Comparison of ENCODE assay signal across 28 cellular contexts in the genomic region with DNA sequence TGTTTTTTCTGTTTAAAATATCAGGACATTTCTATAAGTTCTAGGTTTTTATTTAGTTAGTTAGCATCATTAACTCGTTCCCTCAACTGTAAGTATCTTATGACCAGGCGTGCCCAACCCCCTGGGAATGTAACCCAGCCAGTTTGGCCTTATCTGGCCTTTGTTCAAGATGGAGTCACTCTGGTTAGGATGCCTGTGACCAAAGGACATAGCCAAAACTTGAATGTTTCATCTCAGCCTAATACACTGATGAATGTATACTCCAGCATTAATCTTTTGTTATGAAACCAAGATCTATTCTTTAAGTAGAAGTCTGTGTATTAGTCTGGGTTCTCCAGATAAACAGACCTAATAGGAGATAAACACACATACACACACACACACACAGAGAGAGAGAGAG.
"Had no signal": no experiment of that assay in that cellular context is flagged by ENCODE, and none has a peak within 500 bp of the region (broad histone marks: within the 10 kb centered on the region; RNA-seq: fewer than 3 reads in every experiment).

No MANE protein-coding gene starts in this region.

- H3K9me3 ChIP-seq: colonic mucosa, esophagus muscularis mucosa, esophagus squamous epithelium, gastrocnemius medialis, gastroesophageal sphincter had no signal

- H3K27me3 ChIP-seq: colonic mucosa, dorsolateral prefrontal cortex, esophagus muscularis mucosa, esophagus squamous epithelium, foreskin keratinocyte, gastrocnemius medialis, gastroesophageal sphincter, heart left ventricle, heart right ventricle, hepatocyte had no signal

- H2AFZ ChIP-seq: hepatocyte had no signal

- H3K27me3 Mint-ChIP-seq: effector memory CD8-positive, alpha-beta T cell had no signal

- H3K36me3 ChIP-seq: colonic mucosa, esophagus muscularis mucosa, esophagus squamous epithelium, gastrocnemius medialis, gastroesophageal sphincter, heart left ventricle, heart right ventricle had no signal

- DNase-seq: colonic mucosa; cortex of kidney; dermis blood vessel endothelial cell; dorsolateral prefrontal cortex; effector CD4-positive, alpha-beta T cell; effector CD8-positive, alpha-beta T cell; effector memory CD4-positive, alpha-beta T cell; effector memory CD8-positive, alpha-beta T cell; endodermal cell; erythroblast; esophagus squamous epithelium; foreskin fibroblast; foreskin keratinocyte; foreskin melanocyte; gastrocnemius medialis; glutamatergic neuron; head of caudate nucleus; heart left ventricle; heart right ventricle had no signal

- H3K4me3 Mint-ChIP-seq: dendritic cell treated with granulocyte-macrophage colony-stimulating factor and Interleukin-4, amounts not matched to agents 40 ng/mL and 50 ng/mL, for 4 days; effector memory CD8-positive, alpha-beta T cell; endodermal cell had no signal

- FAIRE-seq: endometrium, endothelial cell of umbilical vein had no signal

- H3K4me1 Mint-ChIP-seq: endodermal cell had no signal

- H3K27ac Mint-ChIP-seq: dendritic cell treated with granulocyte-macrophage colony-stimulating factor and Interleukin-4, amounts not matched to agents 40 ng/mL and 50 ng/mL, for 4 days; effector memory CD8-positive, alpha-beta T cell; endodermal cell had no signal

- H3K79me2 ChIP-seq: hepatocyte had no signal

- H3K4me3 ChIP-seq: colonic mucosa, coronary artery, dorsolateral prefrontal cortex, esophagus muscularis mucosa, esophagus squamous epithelium, gastrocnemius medialis, gastroesophageal sphincter, heart left ventricle, heart right ventricle, hepatocyte had no signal

- H3K27ac ChIP-seq: colonic mucosa, coronary artery, epithelial cell of prostate, esophagus muscularis mucosa, esophagus squamous epithelium, foreskin keratinocyte, gastrocnemius medialis, gastroesophageal sphincter, hepatocyte had no signal

- H3K4me2 ChIP-seq: hepatocyte had no signal

- ATAC-seq: effector memory CD8-positive, alpha-beta T cell; esophagus mucosa; foreskin keratinocyte; gastrocnemius medialis; gastroesophageal sphincter; heart left ventricle; heart right ventricle had no signal

- H3K4me1 ChIP-seq: colonic mucosa, esophagus squamous epithelium, foreskin keratinocyte, gastrocnemius medialis had no signal
